In genomic region chr12:77108707-77109106, GRCh38 we compare ENCODE assay signal across 3 cellular contexts.
TF ChIP-seq lines count a peak whose summit lies in the region.

No MANE protein-coding gene starts in this region.

TF ChIP-seq in SK-N-SH, 30 proteins besides CTCF, POLR2A, EP300 and RAD21 (continued from another document):
- TF ChIP-seq USF2 (IDR thresholded peaks at IDR 0.05; ENCODE audit: borderline replicate concordance, low read depth, low read length) (no peak), EZH2phosphoT487 (IDR thresholded peaks at IDR 0.05; ENCODE audit: borderline replicate concordance, low read depth) (no peak)
- TF ChIP-seq, protein P1, sequence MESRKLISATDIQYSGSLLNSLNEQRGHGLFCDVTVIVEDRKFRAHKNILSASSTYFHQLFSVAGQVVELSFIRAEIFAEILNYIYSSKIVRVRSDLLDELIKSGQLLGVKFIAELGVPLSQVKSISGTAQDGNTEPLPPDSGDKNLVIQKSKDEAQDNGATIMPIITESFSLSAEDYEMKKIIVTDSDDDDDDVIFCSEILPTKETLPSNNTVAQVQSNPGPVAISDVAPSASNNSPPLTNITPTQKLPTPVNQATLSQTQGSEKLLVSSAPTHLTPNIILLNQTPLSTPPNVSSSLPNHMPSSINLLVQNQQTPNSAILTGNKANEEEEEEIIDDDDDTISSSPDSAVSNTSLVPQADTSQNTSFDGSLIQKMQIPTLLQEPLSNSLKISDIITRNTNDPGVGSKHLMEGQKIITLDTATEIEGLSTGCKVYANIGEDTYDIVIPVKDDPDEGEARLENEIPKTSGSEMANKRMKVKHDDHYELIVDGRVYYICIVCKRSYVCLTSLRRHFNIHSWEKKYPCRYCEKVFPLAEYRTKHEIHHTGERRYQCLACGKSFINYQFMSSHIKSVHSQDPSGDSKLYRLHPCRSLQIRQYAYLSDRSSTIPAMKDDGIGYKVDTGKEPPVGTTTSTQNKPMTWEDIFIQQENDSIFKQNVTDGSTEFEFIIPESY (IDR thresholded peaks at IDR 0.05; ENCODE audit: borderline replicate concordance, low read depth) = no peak
- TF ChIP-seq, protein P2, sequence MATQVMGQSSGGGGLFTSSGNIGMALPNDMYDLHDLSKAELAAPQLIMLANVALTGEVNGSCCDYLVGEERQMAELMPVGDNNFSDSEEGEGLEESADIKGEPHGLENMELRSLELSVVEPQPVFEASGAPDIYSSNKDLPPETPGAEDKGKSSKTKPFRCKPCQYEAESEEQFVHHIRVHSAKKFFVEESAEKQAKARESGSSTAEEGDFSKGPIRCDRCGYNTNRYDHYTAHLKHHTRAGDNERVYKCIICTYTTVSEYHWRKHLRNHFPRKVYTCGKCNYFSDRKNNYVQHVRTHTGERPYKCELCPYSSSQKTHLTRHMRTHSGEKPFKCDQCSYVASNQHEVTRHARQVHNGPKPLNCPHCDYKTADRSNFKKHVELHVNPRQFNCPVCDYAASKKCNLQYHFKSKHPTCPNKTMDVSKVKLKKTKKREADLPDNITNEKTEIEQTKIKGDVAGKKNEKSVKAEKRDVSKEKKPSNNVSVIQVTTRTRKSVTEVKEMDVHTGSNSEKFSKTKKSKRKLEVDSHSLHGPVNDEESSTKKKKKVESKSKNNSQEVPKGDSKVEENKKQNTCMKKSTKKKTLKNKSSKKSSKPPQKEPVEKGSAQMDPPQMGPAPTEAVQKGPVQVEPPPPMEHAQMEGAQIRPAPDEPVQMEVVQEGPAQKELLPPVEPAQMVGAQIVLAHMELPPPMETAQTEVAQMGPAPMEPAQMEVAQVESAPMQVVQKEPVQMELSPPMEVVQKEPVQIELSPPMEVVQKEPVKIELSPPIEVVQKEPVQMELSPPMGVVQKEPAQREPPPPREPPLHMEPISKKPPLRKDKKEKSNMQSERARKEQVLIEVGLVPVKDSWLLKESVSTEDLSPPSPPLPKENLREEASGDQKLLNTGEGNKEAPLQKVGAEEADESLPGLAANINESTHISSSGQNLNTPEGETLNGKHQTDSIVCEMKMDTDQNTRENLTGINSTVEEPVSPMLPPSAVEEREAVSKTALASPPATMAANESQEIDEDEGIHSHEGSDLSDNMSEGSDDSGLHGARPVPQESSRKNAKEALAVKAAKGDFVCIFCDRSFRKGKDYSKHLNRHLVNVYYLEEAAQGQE (IDR thresholded peaks at IDR 0.05; ENCODE audit: low read depth, low read length) = no peak

TF ChIP-seq in SK-N-SH treated with all-trans-retinoic acid at 6 μM for 48 hours, 23 proteins besides CTCF, POLR2A, EP300 and RAD21:
- TF ChIP-seq POU6F1 (CRISPR knock-in tag; IDR thresholded peaks at IDR 0.05; ENCODE audit: borderline replicate concordance, low read depth) (no peak), ZFP3 (CRISPR knock-in tag; IDR thresholded peaks at IDR 0.05) (no peak), ZNF8 (CRISPR knock-in tag; IDR thresholded peaks at IDR 0.05) (no peak), ZFP30 (CRISPR knock-in tag; IDR thresholded peaks at IDR 0.05) (no peak), SNAI2 (CRISPR knock-in tag; IDR thresholded peaks at IDR 0.05) (no peak), TSHZ2 (CRISPR knock-in tag; IDR thresholded peaks at IDR 0.05) (no peak), ESRRG (CRISPR knock-in tag; IDR thresholded peaks at IDR 0.05) (no peak)
- TF ChIP-seq, protein P3, sequence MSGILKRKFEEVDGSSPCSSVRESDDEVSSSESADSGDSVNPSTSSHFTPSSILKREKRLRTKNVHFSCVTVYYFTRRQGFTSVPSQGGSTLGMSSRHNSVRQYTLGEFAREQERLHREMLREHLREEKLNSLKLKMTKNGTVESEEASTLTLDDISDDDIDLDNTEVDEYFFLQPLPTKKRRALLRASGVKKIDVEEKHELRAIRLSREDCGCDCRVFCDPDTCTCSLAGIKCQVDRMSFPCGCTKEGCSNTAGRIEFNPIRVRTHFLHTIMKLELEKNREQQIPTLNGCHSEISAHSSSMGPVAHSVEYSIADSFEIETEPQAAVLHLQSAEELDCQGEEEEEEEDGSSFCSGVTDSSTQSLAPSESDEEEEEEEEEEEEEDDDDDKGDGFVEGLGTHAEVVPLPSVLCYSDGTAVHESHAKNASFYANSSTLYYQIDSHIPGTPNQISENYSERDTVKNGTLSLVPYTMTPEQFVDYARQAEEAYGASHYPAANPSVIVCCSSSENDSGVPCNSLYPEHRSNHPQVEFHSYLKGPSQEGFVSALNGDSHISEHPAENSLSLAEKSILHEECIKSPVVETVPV (CRISPR knock-in tag; IDR thresholded peaks at IDR 0.05) = no peak

TF ChIP-seq in GM23338, 12 proteins besides CTCF, POLR2A, EP300 and RAD21 (continued from another document):
- TF ChIP-seq ZNF462 (CRISPR knock-in tag; IDR thresholded peaks at IDR 0.05) (no peak), POLR2AphosphoS5 (IDR thresholded peaks at IDR 0.05; ENCODE audit: low read depth) (no peak), EZH2 (IDR thresholded peaks at IDR 0.05; ENCODE audit: low read depth, unreplicated experiment) (no peak), JUNB (IDR thresholded peaks at IDR 0.05; ENCODE audit: unreplicated experiment) (no peak), STAT1 (IDR thresholded peaks at IDR 0.05; ENCODE audit: unreplicated experiment) (no peak), EZH2phosphoT487 (IDR thresholded peaks at IDR 0.05; ENCODE audit: unreplicated experiment) (no peak), NANOG (IDR thresholded peaks at IDR 0.05; ENCODE audit: borderline replicate concordance) (no peak), ZNF331 (CRISPR knock-in tag; IDR thresholded peaks at IDR 0.05; ENCODE audit: low read depth) (no peak), ZNF114 (CRISPR knock-in tag; IDR thresholded peaks at IDR 0.05) (no peak)
- TF ChIP-seq, protein P2 (IDR thresholded peaks at IDR 0.05; ENCODE audit: unreplicated experiment) = no peak
- TF ChIP-seq, protein P4, sequence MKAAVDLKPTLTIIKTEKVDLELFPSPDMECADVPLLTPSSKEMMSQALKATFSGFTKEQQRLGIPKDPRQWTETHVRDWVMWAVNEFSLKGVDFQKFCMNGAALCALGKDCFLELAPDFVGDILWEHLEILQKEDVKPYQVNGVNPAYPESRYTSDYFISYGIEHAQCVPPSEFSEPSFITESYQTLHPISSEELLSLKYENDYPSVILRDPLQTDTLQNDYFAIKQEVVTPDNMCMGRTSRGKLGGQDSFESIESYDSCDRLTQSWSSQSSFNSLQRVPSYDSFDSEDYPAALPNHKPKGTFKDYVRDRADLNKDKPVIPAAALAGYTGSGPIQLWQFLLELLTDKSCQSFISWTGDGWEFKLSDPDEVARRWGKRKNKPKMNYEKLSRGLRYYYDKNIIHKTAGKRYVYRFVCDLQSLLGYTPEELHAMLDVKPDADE (IDR thresholded peaks at IDR 0.05) = no peak
